Comparison of ENCODE assay signal across 16 cellular contexts in genomic region chr7:156778201-156778600, GRCh38.
DNase-seq lines count a peak whose midpoint lies in the region; ATAC-seq and TF ChIP-seq lines count a peak whose summit lies in the region.
"Had no signal": no experiment of that assay in that cellular context is flagged by ENCODE, and none has a peak within 500 bp of the region (broad histone marks: within the 10 kb centered on the region; RNA-seq: fewer than 3 reads in every experiment).

No MANE protein-coding gene starts in this region.

- H3K27ac Mint-ChIP-seq in activated T-helper 17 cell treated with anti-CD3 and anti-CD28 coated beads, Interleukin-2, amount 50 U/mL, for 72 hours, result peak overlapping the region; percentile 94
- H3K27ac Mint-ChIP-seq in neural crest cell (ENCODE audit: unreplicated experiment), result no peak overlapping the region
- H3K27ac Mint-ChIP-seq: CD4-positive, alpha-beta memory T cell had no signal

- RAD21 ChIA-PET in HCT116 (lab: Charles Lee; ENCODE audit: low non-redundant PET in 1 of 2, low total read pairs in 2 of 2, uncharacterized antibody in 2 of 2, unreplicated experiment in 2 of 2), result no interaction called here

- H4K20me1 ChIP-seq in DOHH2 (ENCODE audit: control insufficient read depth, insufficient read depth, low read depth, low read length) (no peaks in the 10 kb centered on the region), HCT116 (ENCODE audit: insufficient read depth) (no peaks in the 10 kb centered on the region)

- CTCF ChIA-PET in HCT116 (lab: Charles Lee), result interaction anchor here (1.4 to 2.1 kb wide), 2 partner anchors 9 to 38 kb away, joined by 5 to 6 read pairs; no protein-coding TSS in a partner anchor

- H3K27me3 ChIP-seq in DOHH2 (ENCODE audit: control insufficient read depth, low read length) (no peaks in the 10 kb centered on the region), HCT116 (ENCODE audit: insufficient read depth, low read length) (no peaks in the 10 kb centered on the region), vagina (no peaks in the 10 kb centered on the region)
- H3K27me3 ChIP-seq: colonic mucosa, SJSA1, thyroid gland had no signal

- H3K9ac ChIP-seq in HCT116 (ENCODE audit: low read length), result no peak overlapping the region

- intact Hi-C loops in HCT116 (cut with micrococcal nuclease) (no loop called here), vagina (cut with DNase I) (no loop called here), posterior cingulate gyrus (cut with DNase I) (no loop called here)

- TF ChIP-seq CTCF in DOHH2 (IDR thresholded peaks at IDR 0.05; ENCODE audit: low read depth, low read length, poor library complexity, severe bottlenecking), result peak; percentile 30
- peak in 2 of 3 experiments; percentile 6 to 27; a peak in 1 of 6 replicates for TF ChIP-seq CTCF in HCT116 (IDR thresholded peaks at IDR 0.05 in 2 of 3, conservative IDR thresholded peaks at IDR 0.05 in 1 of 3; ENCODE audit: borderline replicate concordance in 1 of 3, insufficient read depth in 1 of 3, low read depth in 2 of 3, low read length in 2 of 3)
- TF ChIP-seq CTCF in neural crest cell (conservative IDR thresholded peaks at IDR 0.05), result peak; percentile 46
- TF ChIP-seq CTCF in vagina (IDR thresholded peaks at IDR 0.05), result no peak

- peaks cover 6% of the 10 kb centered on the region; the same call in 1 of the 2 replicates for H3K9me3 ChIP-seq in DOHH2 (ENCODE audit: control insufficient read depth, insufficient read depth, low read length)
- no peaks in the 10 kb centered on the region for H3K9me3 ChIP-seq in HCT116 (ENCODE audit: control insufficient read depth in 1 of 2, insufficient read depth in 1 of 2, low read depth in 1 of 2, low read length in 2 of 2)
- H3K9me3 ChIP-seq in vagina, result no peaks in the 10 kb centered on the region
- H3K9me3 ChIP-seq: colonic mucosa, SJSA1, thyroid gland had no signal

- POLR2A ChIA-PET in HCT116 (lab: Charles Lee), result no interaction called here

- H3K79me2 ChIP-seq in DOHH2 (ENCODE audit: control insufficient read depth, low read length) (peaks cover 7% of the 10 kb centered on the region), HCT116 (ENCODE audit: insufficient read depth, low read length) (0 out of 2 replicates have a peak, but pooled peaks cover 4% of the 10 kb centered on the region)

- peaks cover 27% of the 10 kb centered on the region for H3K4me1 Mint-ChIP-seq in activated T-helper 17 cell treated with anti-CD3 and anti-CD28 coated beads, Interleukin-2, amount 50 U/mL, for 72 hours
- peaks cover 14% of the 10 kb centered on the region for H3K4me1 Mint-ChIP-seq in neural crest cell

- peaks cover 12% of the 10 kb centered on the region; the same call in 1 of the 2 replicates for H3F3A ChIP-seq in DOHH2 (ENCODE audit: control insufficient read depth, insufficient read depth)

- ATAC-seq in HCT116, result no peak
- no peak for ATAC-seq in activated T-helper 17 cell treated with anti-CD3 and anti-CD28 coated beads, Interleukin-2, amount 50 U/mL, for 72 hours (replicated peaks)

- no peak overlapping the region for H2AFZ ChIP-seq in HCT116 (ENCODE audit: low read depth, low read length, poor library complexity, severe bottlenecking)

- no peaks in the 10 kb centered on the region for H3K27me3 Mint-ChIP-seq in activated T-helper 17 cell treated with anti-CD3 and anti-CD28 coated beads, Interleukin-2, amount 50 U/mL, for 72 hours
- no peaks in the 10 kb centered on the region for H3K27me3 Mint-ChIP-seq in neural crest cell (ENCODE audit: low read depth)
- H3K27me3 Mint-ChIP-seq: CD4-positive, alpha-beta memory T cell had no signal

- no peak for DNase-seq in HCT116 (ENCODE audit: low read depth, low spot score)
- DNase-seq in neural crest cell (ENCODE audit: low read depth, low spot score), result no peak
- no peak for DNase-seq in vagina (ENCODE audit: extremely low spot score in 2 of 2)
- DNase-seq in posterior cingulate gyrus, result no peak
- DNase-seq in activated CD4-positive, CD25-positive, alpha-beta regulatory T cell treated with anti-CD3 and anti-CD28 coated beads, Interleukin-2, amount 50 U/mL, for 72 hours, result no peak
- DNase-seq: anterior cingulate cortex; CD4-positive, alpha-beta memory T cell; colonic mucosa; erythroblast; GOT3; hippocampal formation; NCI-H1092; thyroid gland had no signal

- peaks cover 16% of the 10 kb centered on the region for H3K36me3 ChIP-seq in DOHH2 (ENCODE audit: control insufficient read depth, low read length)
- no peaks in the 10 kb centered on the region for H3K36me3 ChIP-seq in HCT116 (ENCODE audit: control insufficient read depth in 1 of 2, insufficient read depth in 2 of 2, low read length in 2 of 2)
- H3K36me3 ChIP-seq in vagina, result no peaks in the 10 kb centered on the region
- H3K36me3 ChIP-seq: colonic mucosa, SJSA1, thyroid gland had no signal

- TF ChIP-seq RAD21 in HCT116 (IDR thresholded peaks at IDR 0.05; ENCODE audit: low read depth), result no peak

- H3K4me3 ChIP-seq in DOHH2 (ENCODE audit: low read length) (no peak overlapping the region), HCT116 (replicated peaks in 1 of 2; ENCODE audit: low read depth in 1 of 2, low read length in 2 of 2) (no peak overlapping the region), vagina (no peak overlapping the region)
- H3K4me3 ChIP-seq: colonic mucosa, SJSA1, thyroid gland had no signal

- peaks cover 3% of the 10 kb centered on the region for H3K9me3 Mint-ChIP-seq in activated T-helper 17 cell treated with anti-CD3 and anti-CD28 coated beads, Interleukin-2, amount 50 U/mL, for 72 hours
- peaks cover 6% of the 10 kb centered on the region for H3K9me3 Mint-ChIP-seq in neural crest cell

- peaks cover 8% of the 10 kb centered on the region for H3K36me3 Mint-ChIP-seq in activated T-helper 17 cell treated with anti-CD3 and anti-CD28 coated beads, Interleukin-2, amount 50 U/mL, for 72 hours (ENCODE audit: low read depth)
- H3K36me3 Mint-ChIP-seq in neural crest cell (ENCODE audit: low read depth), result peaks cover 18% of the 10 kb centered on the region

- H3K4me3 Mint-ChIP-seq in activated T-helper 17 cell treated with anti-CD3 and anti-CD28 coated beads, Interleukin-2, amount 50 U/mL, for 72 hours, result peak overlapping the region; percentile 72
- H3K4me3 Mint-ChIP-seq in neural crest cell, result no peak overlapping the region
- H3K4me3 Mint-ChIP-seq: CD4-positive, alpha-beta memory T cell had no signal

- H3K4me1 ChIP-seq in DOHH2 (ENCODE audit: control insufficient read depth, low read length) (peaks cover 39% of the 10 kb centered on the region), HCT116 (ENCODE audit: control insufficient read depth in 1 of 2, insufficient read depth in 2 of 2, low read length in 2 of 2) (no peaks in the 10 kb centered on the region), vagina (no peaks in the 10 kb centered on the region)
- H3K4me1 ChIP-seq: colonic mucosa, SJSA1, thyroid gland had no signal

- no peak overlapping the region for H3K4me2 ChIP-seq in DOHH2 (ENCODE audit: low read length)
- no peak overlapping the region for H3K4me2 ChIP-seq in HCT116 (ENCODE audit: low read length)

- TF ChIP-seq POLR2A in HCT116 (IDR thresholded peaks at IDR 0.05; ENCODE audit: borderline replicate concordance, extremely low read depth, insufficient read depth, insufficient read length) (no peak), vagina (IDR thresholded peaks at IDR 0.05) (no peak)

- BruUV-seq in HCT116 (replicated peaks; lab: Mats Ljungman, UMichigan), result no TSS peak

- H3K9me2 ChIP-seq in DOHH2 (replicated peaks; ENCODE audit: control insufficient read depth, low read length) (no peaks in the 10 kb centered on the region), HCT116 (ENCODE audit: insufficient read depth) (no peaks in the 10 kb centered on the region)

- no peak overlapping the region for H3K27ac ChIP-seq in DOHH2 (ENCODE audit: low read depth, low read length)
- H3K27ac ChIP-seq in HCT116 (ENCODE audit: low read depth, low read length), result no peak overlapping the region
- H3K27ac ChIP-seq in vagina, result no peak overlapping the region
- H3K27ac ChIP-seq: colonic mucosa, SJSA1, thyroid gland had no signal

TF ChIP-seq in HCT116, 20 proteins besides CTCF, POLR2A, EP300 and RAD21:
- TF ChIP-seq TCF7L2 (IDR thresholded peaks at IDR 0.05; ENCODE audit: borderline replicate concordance, extremely low read depth, insufficient read depth, insufficient read length) (no peak), ZFX (IDR thresholded peaks at IDR 0.05) (no peak), SRF (IDR thresholded peaks at IDR 0.05; ENCODE audit: low read depth) (no peak), EZH2phosphoT487 (IDR thresholded peaks at IDR 0.05; ENCODE audit: borderline replicate concordance) (no peak), SP1 (IDR thresholded peaks at IDR 0.05; ENCODE audit: low read depth) (no peak), ELF1 (IDR thresholded peaks at IDR 0.05; ENCODE audit: borderline replicate concordance, low read depth) (no peak), EZH2 (IDR thresholded peaks at IDR 0.05) (no peak)
- TF ChIP-seq, protein P1, sequence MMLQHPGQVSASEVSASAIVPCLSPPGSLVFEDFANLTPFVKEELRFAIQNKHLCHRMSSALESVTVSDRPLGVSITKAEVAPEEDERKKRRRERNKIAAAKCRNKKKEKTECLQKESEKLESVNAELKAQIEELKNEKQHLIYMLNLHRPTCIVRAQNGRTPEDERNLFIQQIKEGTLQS (IDR thresholded peaks at IDR 0.05), result no peak
- TF ChIP-seq, protein P2, sequence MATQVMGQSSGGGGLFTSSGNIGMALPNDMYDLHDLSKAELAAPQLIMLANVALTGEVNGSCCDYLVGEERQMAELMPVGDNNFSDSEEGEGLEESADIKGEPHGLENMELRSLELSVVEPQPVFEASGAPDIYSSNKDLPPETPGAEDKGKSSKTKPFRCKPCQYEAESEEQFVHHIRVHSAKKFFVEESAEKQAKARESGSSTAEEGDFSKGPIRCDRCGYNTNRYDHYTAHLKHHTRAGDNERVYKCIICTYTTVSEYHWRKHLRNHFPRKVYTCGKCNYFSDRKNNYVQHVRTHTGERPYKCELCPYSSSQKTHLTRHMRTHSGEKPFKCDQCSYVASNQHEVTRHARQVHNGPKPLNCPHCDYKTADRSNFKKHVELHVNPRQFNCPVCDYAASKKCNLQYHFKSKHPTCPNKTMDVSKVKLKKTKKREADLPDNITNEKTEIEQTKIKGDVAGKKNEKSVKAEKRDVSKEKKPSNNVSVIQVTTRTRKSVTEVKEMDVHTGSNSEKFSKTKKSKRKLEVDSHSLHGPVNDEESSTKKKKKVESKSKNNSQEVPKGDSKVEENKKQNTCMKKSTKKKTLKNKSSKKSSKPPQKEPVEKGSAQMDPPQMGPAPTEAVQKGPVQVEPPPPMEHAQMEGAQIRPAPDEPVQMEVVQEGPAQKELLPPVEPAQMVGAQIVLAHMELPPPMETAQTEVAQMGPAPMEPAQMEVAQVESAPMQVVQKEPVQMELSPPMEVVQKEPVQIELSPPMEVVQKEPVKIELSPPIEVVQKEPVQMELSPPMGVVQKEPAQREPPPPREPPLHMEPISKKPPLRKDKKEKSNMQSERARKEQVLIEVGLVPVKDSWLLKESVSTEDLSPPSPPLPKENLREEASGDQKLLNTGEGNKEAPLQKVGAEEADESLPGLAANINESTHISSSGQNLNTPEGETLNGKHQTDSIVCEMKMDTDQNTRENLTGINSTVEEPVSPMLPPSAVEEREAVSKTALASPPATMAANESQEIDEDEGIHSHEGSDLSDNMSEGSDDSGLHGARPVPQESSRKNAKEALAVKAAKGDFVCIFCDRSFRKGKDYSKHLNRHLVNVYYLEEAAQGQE (IDR thresholded peaks at IDR 0.05; ENCODE audit: low read depth), result no peak
TF ChIP-seq in HCT116: peak in this region for 0.

Comparison
In these comparisons a context has a peak if more than half of its experiments do, and no peak if none do; other contexts are left out.
1. CTCF ChIP-seq: peak in DOHH2 (single experiment), HCT116 (2 of 3) and neural crest cell (single experiment); none in vagina (0 of 3).